In the genomic region with DNA sequence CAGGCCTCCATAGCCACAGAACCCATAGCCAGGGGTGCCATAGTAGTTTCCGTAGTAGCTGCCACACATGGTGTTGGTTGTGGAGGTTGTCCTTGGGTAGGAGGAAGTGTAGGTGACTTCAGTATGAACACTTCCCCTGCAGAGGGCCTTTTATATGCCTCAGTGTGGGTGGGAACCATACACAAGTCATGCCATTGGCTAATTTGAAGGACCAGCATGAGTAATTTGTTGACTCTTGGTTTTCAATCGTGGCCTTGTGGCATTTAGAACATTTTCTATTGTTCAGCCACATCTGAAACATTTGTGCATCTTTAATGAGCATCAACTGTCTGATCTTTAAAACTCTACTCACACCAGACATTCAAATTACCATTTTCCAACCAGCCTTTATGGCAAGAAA, we compare ENCODE assay signal across 38 cellular contexts. TPM values are rescaled to one million over a fixed set of nuclear protein-coding genes. Genes with fewer than 3 reads are reported as not detected.
"Had no signal": no experiment of that assay in that cellular context is flagged by ENCODE, and none has a peak within 500 bp of the region (broad histone marks: within the 10 kb centered on the region; RNA-seq: fewer than 3 reads in every experiment).

Gene KRTAP6-1 (minus strand): TSS at position 95 of the 400 bp plus-strand sequence. CDS start 26 bp downstream, at position 69.

- H3K9me3 ChIP-seq: ascending aorta had no signal

- H3K4me1 ChIP-seq: ascending aorta had no signal

- H3K27me3 ChIP-seq: ascending aorta, cardiac muscle cell had no signal

- H3K4me3 ChIP-seq: ascending aorta, cardiac muscle cell had no signal

- ATAC-seq: activated CD8-positive, alpha-beta memory T cell treated with anti-CD3 and anti-CD28 coated beads, Interleukin-2, amount 10 ng/mL, durations not matched to agents 7 days and 5 days had no signal

- H3K36me3 ChIP-seq: ascending aorta, cardiac muscle cell, WERI-Rb-1 had no signal

- DNase-seq: activated CD4-positive, alpha-beta memory T cell treated with anti-CD3 and anti-CD28 coated beads, Interleukin-2, amount 10 ng/mL, durations not matched to agents 7 days and 5 days; activated CD4-positive, alpha-beta T cell treated with anti-CD3 and anti-CD28 coated beads for 1 hour; activated CD4-positive, alpha-beta T cell treated with anti-CD3 and anti-CD28 coated beads for 48 hours; activated CD4-positive, CD25-positive, alpha-beta regulatory T cell; activated CD8-positive, alpha-beta memory T cell treated with anti-CD3 and anti-CD28 coated beads for 24 hours; activated CD8-positive, alpha-beta memory T cell treated with anti-CD3 and anti-CD28 coated beads, Interleukin-2, amount 10 ng/mL, durations not matched to agents 7 days and 5 days; activated CD8-positive, alpha-beta memory T cell treated with anti-CD3 and anti-CD28 coated beads, Interleukin-2, amount 50 U/mL, for 48 hours; activated effector memory CD4-positive, alpha-beta T cell treated with anti-CD3 and anti-CD28 coated beads, Interleukin-2, amount 50 U/mL, for 16 hours; activated naive CD4-positive, alpha-beta T cell; activated naive CD4-positive, alpha-beta T cell treated with anti-CD3 and anti-CD28 coated beads, Interleukin-2, amount 50 U/mL, for 16 hours; activated naive CD8-positive, alpha-beta T cell treated with anti-CD3 and anti-CD28 coated beads, Interleukin-2, amount 10 ng/mL, durations not matched to agents 7 days and 5 days; activated T-cell treated with anti-CD3 and anti-CD28 coated beads, Interleukin-2, amount 50 U/mL, for 48 hours; amygdala; MM.1S; MV-4-11; NCI-H1092; NCI-H1417; NCI-H146; NCI-H187; NCI-H2029 treated with DMSO at 0.1 percent for 48 hours; NCI-H2171 treated with DMSO at 0.1 percent for 48 hours; NCI-H226; NCI-H446 treated with DMSO at 0.1 percent for 48 hours; NCI-H524; NK-92 treated with Interleukin-12 subunit alpha and Interleukin-12 subunit beta, amount 100 ng/mL, for 24 hours; Right ventricle myocardium superior; SW 1271; T1000; WERI-Rb-1 had no signal

- H3K27ac ChIP-seq: ascending aorta, cardiac muscle cell, KMS-11, WERI-Rb-1 had no signal

- H3K9ac ChIP-seq: KMS-11 had no signal

RNA-seq across cellular contexts. Expression of gene KRTAP6-1, which starts in this region (rescaled TPM):
- total RNA-seq: activated CD4-positive, alpha-beta memory T cell treated with anti-CD3 and anti-CD28 coated beads, Interleukin-2, amount 10 ng/mL, durations not matched to agents 7 days and 5 days; activated CD8-positive, alpha-beta memory T cell treated with anti-CD3 and anti-CD28 coated beads, Interleukin-2, amount 10 ng/mL, durations not matched to agents 7 days and 5 days; activated naive CD8-positive, alpha-beta T cell treated with anti-CD3 and anti-CD28 coated beads, Interleukin-2, amount 10 ng/mL, durations not matched to agents 7 days and 5 days; ascending aorta; cardiac muscle cell; chondrocyte; LHCN-M2; OCI-LY7; Right ventricle myocardium superior; T-helper 1 cell treated with Interleukin-12 subunit alpha and Interleukin-12 subunit beta and Interleukin-4 antibody, amounts not matched to agents 30 ng/mL and 1 ng/mL, for 36 hours; T-helper 2 cell treated with Interferon-gamma antibody and Interleukin-4, amounts not matched to agents 100 ng/mL and 5 ng/mL, for 36 hours had no signal
- polyA plus RNA-seq: adipose tissue, cardiac muscle cell had no signal
